Comparison of ENCODE assay signal across 1 cellular context in genomic region chr19:16168465-16169081, GRCh38.
TF ChIP-seq lines count a peak whose summit lies in the region.

No MANE protein-coding gene starts in this region.

TF ChIP-seq in WTC11, 78 proteins besides CTCF, POLR2A, EP300 and RAD21 (continued from another document):
- TF ChIP-seq ETV6 (CRISPR knock-in tag; IDR thresholded peaks at IDR 0.05) = no peak
